In genomic region chr13:89968468-89968867, GRCh38 we compare ENCODE assay signal across 18 cellular contexts.
DNase-seq lines count a peak whose midpoint lies in the region; ATAC-seq and TF ChIP-seq lines count a peak whose summit lies in the region.
"Had no signal": no experiment of that assay in that cellular context is flagged by ENCODE, and none has a peak within 500 bp of the region (broad histone marks: within the 10 kb centered on the region; RNA-seq: fewer than 3 reads in every experiment).

No MANE protein-coding gene starts in this region.

- no peak for ATAC-seq in GM21529 (IDR thresholded peaks at IDR 0.05; ENCODE audit: unreplicated experiment)
- no peak for ATAC-seq in HG03354 (IDR thresholded peaks at IDR 0.05; ENCODE audit: poor library complexity, severe bottlenecking, unreplicated experiment)
- ATAC-seq: HepG2, Panc1 had no signal

- WGBS in esophagus muscularis mucosa = 34% methylated on average over 2 of the region's 2 CpGs

- no peak for TF ChIP-seq POLR2A in esophagus muscularis mucosa (IDR thresholded peaks at IDR 0.05; ENCODE audit: low read depth)

- H3K27ac ChIP-seq in SJSA1 (peak overlapping the region; percentile 92), esophagus muscularis mucosa (replicated peaks in 1 of 4) (no peak overlapping the region)
- H3K27ac ChIP-seq: KMS-11, SK-N-MC had no signal

- H3K9me3 ChIP-seq in SJSA1 (replicated peaks) = no peaks in the 10 kb centered on the region
- H3K9me3 ChIP-seq in esophagus muscularis mucosa = no peaks in the 10 kb centered on the region

- H3K4me3 ChIP-seq in SJSA1 (no peak overlapping the region), esophagus muscularis mucosa (no peak overlapping the region)
- H3K4me3 ChIP-seq: SK-N-MC had no signal

- DNase-seq in GF-D8 (lab: John Stamatoyannopoulos, UW) (peak; percentile 4), NOMO-1 (lab: John Stamatoyannopoulos, UW; ENCODE audit: unreplicated experiment in 2 of 2) (peak; percentile 77 to 96), SJSA1 (ENCODE audit: low read depth in 1 of 2, low spot score in 2 of 2) (no peak), medulla oblongata (ENCODE audit: extremely low spot score) (peak; percentile 30), esophagus muscularis mucosa (ENCODE audit: extremely low spot score) (no peak)
- DNase-seq: CD4-positive, alpha-beta memory T cell; DMS153; GOT3; NCI-H1092 treated with DMSO at 0.1 percent for 48 hours; NCI-H2081; NK-92 treated with Interleukin-12 subunit alpha and Interleukin-12 subunit beta, amount 100 ng/mL, for 24 hours; T-helper 1 cell had no signal

- H3K4me1 ChIP-seq in SJSA1 (replicated peaks) = peaks cover 35% of the 10 kb centered on the region
- no peaks in the 10 kb centered on the region for H3K4me1 ChIP-seq in esophagus muscularis mucosa

- no peaks in the 10 kb centered on the region for H3K27me3 ChIP-seq in SJSA1 (replicated peaks)
- H3K27me3 ChIP-seq in esophagus muscularis mucosa = no peaks in the 10 kb centered on the region

- TF ChIP-seq CTCF in esophagus muscularis mucosa (IDR thresholded peaks at IDR 0.05) = no peak

- intact Hi-C loops in esophagus muscularis mucosa (cut with DNase I) = no loop called here

- no peak for TF ChIP-seq EP300 in esophagus muscularis mucosa (IDR thresholded peaks at IDR 0.05)

- no peaks in the 10 kb centered on the region for H3K36me3 ChIP-seq in SJSA1
- H3K36me3 ChIP-seq in esophagus muscularis mucosa = no peaks in the 10 kb centered on the region

Comparison
In these comparisons a context has a peak if more than half of its experiments do, and no peak if none do; other contexts are left out.
1. DNase-seq: peak in GF-D8 (single experiment), NOMO-1 (2 of 2) and medulla oblongata (single experiment); none in SJSA1 (0 of 2) and esophagus muscularis mucosa (single experiment).